Comparison of ENCODE assay signal across 29 cellular contexts in genomic region chr5:72646467-72646866, GRCh38.
"Had no signal": no experiment of that assay in that cellular context is flagged by ENCODE, and none has a peak within 500 bp of the region (broad histone marks: within the 10 kb centered on the region; RNA-seq: fewer than 3 reads in every experiment).

No MANE protein-coding gene starts in this region.

- H3K9me3 Mint-ChIP-seq: endodermal cell; memory B cell; naive thymus-derived CD4-positive, alpha-beta T cell had no signal

- H3K36me3 ChIP-seq: esophagus squamous epithelium, gastrocnemius medialis, heart right ventricle, left lung, lower lobe of right lung had no signal

- H3K27me3 ChIP-seq: dorsolateral prefrontal cortex, esophagus squamous epithelium, gastrocnemius medialis, heart right ventricle, left lung had no signal

- FAIRE-seq: colon, endometrium, islet of Langerhans, keratinocyte had no signal

- H3K4me3 ChIP-seq: coronary artery, dorsolateral prefrontal cortex, esophagus squamous epithelium, gastrocnemius medialis, heart right ventricle, left lung, lower lobe of right lung had no signal

- DNase-seq: dermis blood vessel endothelial cell; dorsolateral prefrontal cortex; effector CD4-positive, alpha-beta T cell; effector memory CD4-positive, alpha-beta T cell; endodermal cell; erythroblast; esophagus squamous epithelium; foreskin fibroblast; foreskin melanocyte; gastrocnemius medialis; glutamatergic neuron; head of caudate nucleus; heart right ventricle; hippocampal formation; left cardiac atrium; left lung; left ventricle myocardium superior; lower lobe of right lung; mesendoderm; midbrain; naive thymus-derived CD4-positive, alpha-beta T cell had no signal

- ATAC-seq: esophagus mucosa; gastrocnemius medialis; heart right ventricle; left cardiac atrium; left lung; left ventricle myocardium superior; lower lobe of right lung; naive thymus-derived CD4-positive, alpha-beta T cell had no signal

- H3K9me3 ChIP-seq: esophagus squamous epithelium, gastrocnemius medialis, heart right ventricle, left lung, lower lobe of right lung had no signal

- H3K36me3 Mint-ChIP-seq: memory B cell; naive thymus-derived CD4-positive, alpha-beta T cell had no signal

- H3K27ac ChIP-seq: coronary artery, epithelial cell of prostate, esophagus squamous epithelium, gastrocnemius medialis, heart right ventricle, left lung, lower lobe of right lung had no signal

- H3K4me1 Mint-ChIP-seq: memory B cell; naive thymus-derived CD4-positive, alpha-beta T cell had no signal

- H3K27ac Mint-ChIP-seq: endodermal cell; memory B cell; naive thymus-derived CD4-positive, alpha-beta T cell had no signal

- H3K4me1 ChIP-seq: esophagus squamous epithelium, heart right ventricle, left lung, lower lobe of right lung had no signal

- H3K4me3 Mint-ChIP-seq: endodermal cell; memory B cell; naive thymus-derived CD4-positive, alpha-beta T cell had no signal
